Comparison of ENCODE assay signal across 9 cellular contexts in genomic region chr4:74933562-74934015, GRCh38. TPM values are rescaled to one million over a fixed set of nuclear protein-coding genes. Genes with fewer than 3 reads are reported as not detected.
DNase-seq lines count a peak whose midpoint lies in the region; ATAC-seq and TF ChIP-seq lines count a peak whose summit lies in the region.
"Had no signal": no experiment of that assay in that cellular context is flagged by ENCODE, and none has a peak within 500 bp of the region (broad histone marks: within the 10 kb centered on the region; RNA-seq: fewer than 3 reads in every experiment).

No MANE protein-coding gene starts in this region.

- peaks cover 39% of the 10 kb centered on the region for H3K4me1 Mint-ChIP-seq in neural progenitor cell

- TF ChIP-seq POLR2A in esophagus squamous epithelium (IDR thresholded peaks at IDR 0.05): no peak

- no peaks in the 10 kb centered on the region for H3K9me3 Mint-ChIP-seq in neural progenitor cell

- H3K79me2 ChIP-seq in OCI-LY7 (ENCODE audit: insufficient read depth, low read depth, low read length) (no peaks in the 10 kb centered on the region), neural progenitor cell (ENCODE audit: low read depth) (no peaks in the 10 kb centered on the region)

- intact Hi-C loops in OCI-LY7 (cut with micrococcal nuclease; ENCODE audit: unreplicated experiment): no loop called here
- intact Hi-C loops in esophagus squamous epithelium (cut with DNase I): loop anchor here (10.0 kb wide), 1 partner anchor 351 kb away; no protein-coding TSS in a partner anchor

- H3K4me3 Mint-ChIP-seq in neural progenitor cell: peak overlapping the region; percentile 95

- H3F3A ChIP-seq in neural progenitor cell (ENCODE audit: low read depth): peaks cover 14% of the 10 kb centered on the region

- no peaks in the 10 kb centered on the region for H3K9me3 ChIP-seq in OCI-LY7 (ENCODE audit: low read length)
- H3K9me3 ChIP-seq in esophagus squamous epithelium: no peaks in the 10 kb centered on the region
- no peaks in the 10 kb centered on the region for H3K9me3 ChIP-seq in neural progenitor cell (ENCODE audit: low read depth)

- peaks cover 0 to 50% (median 0%) of the 10 kb centered on the region in 4 donors for H3K27me3 ChIP-seq in esophagus squamous epithelium
- peaks cover 57% of the 10 kb centered on the region for H3K27me3 ChIP-seq in neural progenitor cell

- H3K36me3 Mint-ChIP-seq in neural progenitor cell: peaks cover 7% of the 10 kb centered on the region

- H3K9ac ChIP-seq in neural progenitor cell: no peak overlapping the region

- H2AFZ ChIP-seq in OCI-LY7 (ENCODE audit: low read length) (no peak overlapping the region), neural progenitor cell (replicated peaks) (peak overlapping the region; percentile 97)

- peaks cover 19% of the 10 kb centered on the region for H3K27me3 Mint-ChIP-seq in neural progenitor cell (ENCODE audit: insufficient read depth, low read depth)

- H3K27ac ChIP-seq in OCI-LY7 (ENCODE audit: low read depth, low read length, poor library complexity, severe bottlenecking) (no peak overlapping the region), esophagus squamous epithelium (peak overlapping the region; percentile 39 to 90 (median 72)), neural progenitor cell (no peak overlapping the region)

- H4K20me1 ChIP-seq in OCI-LY7 (ENCODE audit: insufficient read depth, low read length) (no peaks in the 10 kb centered on the region), neural progenitor cell (ENCODE audit: low read depth) (peaks cover 5% of the 10 kb centered on the region)

- WGBS in esophagus squamous epithelium, 2 donors: 0% methylated on average over 10 of the region's 28 CpGs; no CpG with 5 or more reads in 1 of the 2 donors

- in situ Hi-C loops in ACHN (cut with HindIII; ENCODE audit: low pct_ligation_motif_present, low pct_unique_long_range_greater_than_20kb, low sequenced_read_pairs): no loop called here

- no TSS peak for BruUV-seq in OCI-LY7 (replicated peaks; lab: Mats Ljungman, UMichigan)

- peak; percentile 0 for ATAC-seq in GM19463 (IDR thresholded peaks at IDR 0.05; ENCODE audit: unreplicated experiment)
- no peak for ATAC-seq in GM21515 (IDR thresholded peaks at IDR 0.05; ENCODE audit: unreplicated experiment)

- H3K4me1 ChIP-seq in OCI-LY7 (ENCODE audit: insufficient read depth, low read length, poor library complexity, severe bottlenecking) (no peaks in the 10 kb centered on the region), esophagus squamous epithelium (peaks cover 5 to 34% (median 12%) of the 10 kb centered on the region in 3 donors), neural progenitor cell (peaks cover 10% of the 10 kb centered on the region)

- no peak for DNase-seq in OCI-LY7 (ENCODE audit: low spot score)
- DNase-seq in esophagus squamous epithelium (lab: John Stamatoyannopoulos, UW): no peak
- peak; percentile 27 for DNase-seq in neural progenitor cell (ENCODE audit: low spot score)
- no peak for DNase-seq in OCI-M2 (lab: John Stamatoyannopoulos, UW; ENCODE audit: unreplicated experiment)
- DNase-seq in retina: no peak
- DNase-seq in ACHN: no peak

- H3K27ac Mint-ChIP-seq in neural progenitor cell: no peak overlapping the region

- H3K4me3 ChIP-seq in OCI-LY7 (ENCODE audit: low read depth, low read length, poor library complexity, severe bottlenecking) (no peak overlapping the region), esophagus squamous epithelium (peak overlapping the region; percentile 46 to 85 (median 55)), neural progenitor cell (peak overlapping the region; percentile 68)

- CTCF ChIA-PET in OCI-LY7 (lab: Charles Lee; ENCODE audit: unreplicated experiment): no interaction called here

- H3K4me2 ChIP-seq in OCI-LY7 (ENCODE audit: low read length) (peak overlapping the region; percentile 9; the same call in 1 of the 2 replicates), neural progenitor cell (peak overlapping the region; percentile 96)

- no peaks in the 10 kb centered on the region for H3K9me2 ChIP-seq in OCI-LY7 (ENCODE audit: insufficient read depth, low read length)

- no peaks in the 10 kb centered on the region for H3K36me3 ChIP-seq in OCI-LY7 (ENCODE audit: insufficient read depth, low read length)
- H3K36me3 ChIP-seq in esophagus squamous epithelium: no peaks in the 10 kb centered on the region
- H3K36me3 ChIP-seq in neural progenitor cell: no peaks in the 10 kb centered on the region

- POLR2A ChIA-PET in OCI-LY7 (lab: Charles Lee): no interaction called here

- TF ChIP-seq CTCF in OCI-LY7 (conservative IDR thresholded peaks at IDR 0.05; ENCODE audit: low read length): no peak
- no peak for TF ChIP-seq CTCF in esophagus squamous epithelium (IDR thresholded peaks at IDR 0.05)
- TF ChIP-seq CTCF in neural progenitor cell (IDR thresholded peaks at IDR 0.05): no peak

RNA-seq across cellular contexts. Expression of gene PARM1, which starts 0.7 kb away (rescaled TPM):
- not detected in 2 replicates for total RNA-seq in OCI-LY7 (2014; rRNA removed; shearing (Covaris generic))
- not detected in 2 replicates for total RNA-seq in OCI-LY7 (2022)
- 10 to 100 TPM in 1 of 4 donors, 1 to 10 TPM in 3; 1.9 to 10.3 (median 4.4) TPM for total RNA-seq in esophagus squamous epithelium
- total RNA-seq in neural progenitor cell (ENCODE audit: low replicate concordance): 1.2 and 1.6 TPM in 2 replicates
- total RNA-seq: T-helper 1 cell treated with Interleukin-12 subunit alpha and Interleukin-12 subunit beta and Interleukin-4 antibody, amounts not matched to agents 30 ng/mL and 1 ng/mL, for 36 hours had no signal

Comparison
In these comparisons a context has a peak if more than half of its experiments do, and no peak if none do; other contexts are left out.
1. H3K27ac ChIP-seq: peak in esophagus squamous epithelium (4 of 4); none in OCI-LY7 (single experiment) and neural progenitor cell (single experiment).